In the genomic region with DNA sequence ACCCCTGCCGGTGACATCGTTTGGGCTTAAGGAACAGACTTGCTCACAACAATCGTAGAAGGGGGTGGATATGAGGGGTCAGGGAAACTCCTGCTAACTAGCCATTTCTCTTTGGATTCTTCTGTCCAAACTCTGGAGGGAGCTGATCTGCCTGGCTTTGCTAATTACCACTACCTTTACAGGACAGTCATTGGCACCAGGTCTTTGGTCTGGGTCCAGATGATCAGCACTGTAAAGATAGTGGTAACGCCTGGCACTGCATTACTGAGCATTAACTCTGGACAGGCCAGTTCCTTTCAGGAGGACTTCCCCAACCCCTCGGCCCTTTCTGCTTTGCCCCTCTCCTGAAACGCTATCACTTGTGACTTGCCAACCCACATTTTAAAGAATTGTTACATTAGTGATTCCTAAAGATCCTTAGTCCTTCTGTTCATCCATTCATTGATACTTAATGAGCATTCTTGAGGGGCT, we compare ENCODE assay signal across 8 cellular contexts. TPM values are rescaled to one million over a fixed set of nuclear protein-coding genes. Genes with fewer than 3 reads are reported as not detected.
A peak's percentile ranks its signal among the peaks of the same experiment; 100 is the strongest.
DNase-seq lines count a peak whose midpoint lies in the region; ATAC-seq, FAIRE-seq and TF ChIP-seq lines count a peak whose summit lies in the region.

No MANE protein-coding gene starts in this region.

- H3K27ac Mint-ChIP-seq in activated T-cell treated with anti-CD3 and anti-CD28 coated beads, Interleukin-2, amount 50 U/mL, for 24 hours = peak overlapping the region; percentile 96

- H3K27me3 ChIP-seq in brain microvascular endothelial cell (replicated peaks) (no peaks in the 10 kb centered on the region), right lobe of liver (no peaks in the 10 kb centered on the region), transverse colon (no peaks in the 10 kb centered on the region)

- H3K4me3 ChIP-seq in brain microvascular endothelial cell (ENCODE audit: low read depth, low read length) (peak overlapping the region; percentile 94), right lobe of liver (peak overlapping the region; percentile 63 to 74 (median 74)), transverse colon (peak overlapping the region; percentile 53 to 84 (median 62))

- H3K4me1 ChIP-seq in right lobe of liver = peaks cover 0 to 20% (median 3%) of the 10 kb centered on the region in 4 donors
- H3K4me1 ChIP-seq in transverse colon = peaks cover 15 to 53% (median 42%) of the 10 kb centered on the region in 4 donors

- H3K36me3 ChIP-seq in brain microvascular endothelial cell (replicated peaks) (peaks cover 6% of the 10 kb centered on the region), right lobe of liver (no peaks in the 10 kb centered on the region), transverse colon (peaks cover 0 to 7% (median 0%) of the 10 kb centered on the region in 4 donors)

- peak; percentile 7 for TF ChIP-seq CTCF in brain microvascular endothelial cell (IDR thresholded peaks at IDR 0.05; ENCODE audit: low read depth, low read length, missing control alignments)
- peak in 1 of 4 donors; percentile 17 for TF ChIP-seq CTCF in right lobe of liver (IDR thresholded peaks at IDR 0.05)
- peak in 2 of 5 experiments; percentile 31 to 33 for TF ChIP-seq CTCF in transverse colon (IDR thresholded peaks at IDR 0.05)

- no peaks in the 10 kb centered on the region for H3K9me3 Mint-ChIP-seq in activated T-cell treated with anti-CD3 and anti-CD28 coated beads, Interleukin-2, amount 50 U/mL, for 24 hours

- under 1% methylated on average over 6 of the region's 6 CpGs for WGBS in right lobe of liver (ENCODE audit: insufficient coverage, low coverage, low lambda C conversion rate, missing lambda C conversion rate)
- WGBS in transverse colon (ENCODE audit: low coverage in 1 of 2), 2 donors = 0 to 2% methylated on average over 1 to 6 of the region's 6 CpGs

- H3K4me1 Mint-ChIP-seq in activated T-cell treated with anti-CD3 and anti-CD28 coated beads, Interleukin-2, amount 50 U/mL, for 24 hours (ENCODE audit: low read depth) = peaks cover 56% of the 10 kb centered on the region

- peaks cover 62% of the 10 kb centered on the region for H3K36me3 Mint-ChIP-seq in activated T-cell treated with anti-CD3 and anti-CD28 coated beads, Interleukin-2, amount 50 U/mL, for 24 hours (ENCODE audit: low read depth)

- H3K9me3 ChIP-seq in right lobe of liver (no peaks in the 10 kb centered on the region), transverse colon (no peaks in the 10 kb centered on the region)

- H3K27ac ChIP-seq in brain microvascular endothelial cell (peak overlapping the region; percentile 68), right lobe of liver (peak overlapping the region; percentile 51 to 76 (median 62)), transverse colon (peak overlapping the region; percentile 85 to 95 (median 92))

- no peak for DNase-seq in activated T-cell treated with anti-CD3 and anti-CD28 coated beads, Interleukin-2, amount 50 U/mL, for 24 hours
- DNase-seq in activated T-cell treated with anti-CD3 and anti-CD28 coated beads for 4 hours (no peak), brain microvascular endothelial cell (no peak), right lobe of liver (peak in 1 of 3 donors; percentile 17), transverse colon (no peak), GM12891 (ENCODE audit: insufficient read length, low spot score) (no peak), 8988T (no peak)

- FAIRE-seq in GM12891 (lab: Jason Lieb, UNC) = no peak

- intact Hi-C loops in right lobe of liver (cut with DNase I) = no loop called here
- intact Hi-C loops in transverse colon (cut with DNase I; ENCODE audit: low total_unique reads) = no loop called here

- H3K4me3 Mint-ChIP-seq in activated T-cell treated with anti-CD3 and anti-CD28 coated beads, Interleukin-2, amount 50 U/mL, for 24 hours = peak overlapping the region; percentile 96

- TF ChIP-seq POLR2A in right lobe of liver (IDR thresholded peaks at IDR 0.05) = no peak
- TF ChIP-seq POLR2A in transverse colon (IDR thresholded peaks at IDR 0.05) = no peak
- no peak for TF ChIP-seq POLR2A in GM12891 (IDR thresholded peaks at IDR 0.05; ENCODE audit: low read depth, low read length)

- no peaks in the 10 kb centered on the region for H3K27me3 Mint-ChIP-seq in activated T-cell treated with anti-CD3 and anti-CD28 coated beads, Interleukin-2, amount 50 U/mL, for 24 hours

- no peak for TF ChIP-seq EP300 in transverse colon (IDR thresholded peaks at IDR 0.05; ENCODE audit: low read depth)

- in situ Hi-C loops in brain microvascular endothelial cell (cut with HindIII; ENCODE audit: low pct_ligation_motif_present, low sequenced_read_pairs) (no loop called here), transverse colon (cut with MboI; ENCODE audit: low pct_ligation_motif_present in 1 of 4, low pct_unique_long_range_greater_than_20kb in 1 of 4, low sequenced_read_pairs in 3 of 4) (no loop called here)

- peak; percentile 2 to 28 (median 8) for ATAC-seq in right lobe of liver
- no peak for ATAC-seq in GM18868 (IDR thresholded peaks at IDR 0.05; ENCODE audit: unreplicated experiment)

TF ChIP-seq in GM12891, 5 proteins besides CTCF, POLR2A, EP300 and RAD21:
- TF ChIP-seq PAX5 (IDR thresholded peaks at IDR 0.05; ENCODE audit: insufficient read depth, low read length, severe bottlenecking) (no peak), POU2F2 (IDR thresholded peaks at IDR 0.05; ENCODE audit: low read depth, low read length) (no peak), POLR2AphosphoS5 (IDR thresholded peaks at IDR 0.05; ENCODE audit: low read depth, low read length) (no peak), SPI1 (IDR thresholded peaks at IDR 0.05; ENCODE audit: low read depth, low read length) (no peak; the same call in 1 of the 2 replicates), TAF1 (IDR thresholded peaks at IDR 0.05; ENCODE audit: low read depth, low read length) (no peak)

RNA-seq across cellular contexts. Expression of gene UQCC5, which starts 0.8 kb away (rescaled TPM):
- total RNA-seq in right lobe of liver (1 to 10 TPM in 5 of 6 experiments, under 1 TPM in 1; 0.81 to 8.3 (median 4.3) TPM), transverse colon (10 to 100 TPM in 1 of 4 donors, 1 to 10 TPM in 2, not detected in 1; 2.6 to 22.1 (median 4.0) TPM)
- polyA plus RNA-seq in GM12891 (2012; ENCODE audit: low read depth, missing spikeins) = 78.1 TPM

RNA-seq across cellular contexts. Expression of gene NT5DC2, which starts 3.5 kb away (rescaled TPM):
- 10 to 100 TPM in 1 of 6 experiments, 1 to 10 TPM in 5; 1.1 to 12.5 (median 3.9) TPM for total RNA-seq in right lobe of liver
- total RNA-seq in transverse colon = 10 to 100 TPM in 2 of 4 donors, 1 to 10 TPM in 1, not detected in 1; 5.5 to 16.7 (median 14.9) TPM
- 36.9 TPM for polyA plus RNA-seq in GM12891 (2012; ENCODE audit: low read depth, missing spikeins)

RNA-seq across cellular contexts. Expression of gene STAB1, which starts 42.1 kb away (rescaled TPM):
- total RNA-seq in right lobe of liver (100 to 1,000 TPM in 3 of 6 experiments, 10 to 100 TPM in 3; 60.7 to 268 (median 92.5) TPM), transverse colon (100 to 1,000 TPM in 1 of 4 donors, 10 to 100 TPM in 3; 42.6 to 152 (median 70.3) TPM)
- polyA plus RNA-seq in GM12891 (2012; ENCODE audit: low read depth, missing spikeins) = 0.08 TPM
